In the genomic region with DNA sequence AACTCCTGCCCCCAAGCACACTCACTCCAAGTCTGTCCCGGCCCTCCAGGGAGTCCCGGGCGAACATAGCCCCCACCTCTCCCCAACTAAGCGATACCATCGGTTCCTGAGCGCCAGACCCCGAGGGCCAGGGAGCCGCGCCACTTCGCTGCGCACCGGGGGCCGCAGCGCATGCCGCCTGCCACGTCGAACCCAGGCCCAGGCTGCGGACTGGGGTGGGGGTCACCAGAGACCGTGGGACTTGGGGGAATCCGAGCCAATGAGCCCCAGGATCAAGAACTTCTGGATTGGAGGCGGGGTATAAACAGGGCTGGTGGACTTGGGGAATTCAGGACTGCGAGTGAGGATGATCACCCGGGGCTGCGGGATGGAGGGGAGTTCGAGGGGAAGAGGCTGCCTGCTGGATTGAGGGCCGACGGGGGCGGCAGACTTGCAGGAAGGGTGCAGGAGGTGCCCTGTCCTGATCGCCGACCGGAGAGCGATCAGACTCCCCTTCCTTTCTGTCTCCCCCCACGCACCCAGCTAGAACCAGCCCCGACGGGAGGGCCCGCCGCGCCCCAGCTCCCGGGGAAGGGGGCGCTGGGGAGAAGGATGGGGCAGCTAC, we compare ENCODE assay signal across 2 cellular contexts.
A peak's percentile ranks its signal among the peaks of the same experiment; 100 is the strongest.
TF ChIP-seq lines count a peak whose summit lies in the region.

No MANE protein-coding gene starts in this region.

TF ChIP-seq in SK-N-SH, 30 proteins besides CTCF, POLR2A, EP300 and RAD21 (continued from another document):
- no peak for TF ChIP-seq CHD2 (IDR thresholded peaks at IDR 0.05; ENCODE audit: low read length, partially characterized antibody)
- no peak for TF ChIP-seq FOXJ3 (CRISPR knock-in tag; IDR thresholded peaks at IDR 0.05)
- no peak for TF ChIP-seq MXI1 (IDR thresholded peaks at IDR 0.05; ENCODE audit: low read depth, low read length)
- TF ChIP-seq, protein P1, sequence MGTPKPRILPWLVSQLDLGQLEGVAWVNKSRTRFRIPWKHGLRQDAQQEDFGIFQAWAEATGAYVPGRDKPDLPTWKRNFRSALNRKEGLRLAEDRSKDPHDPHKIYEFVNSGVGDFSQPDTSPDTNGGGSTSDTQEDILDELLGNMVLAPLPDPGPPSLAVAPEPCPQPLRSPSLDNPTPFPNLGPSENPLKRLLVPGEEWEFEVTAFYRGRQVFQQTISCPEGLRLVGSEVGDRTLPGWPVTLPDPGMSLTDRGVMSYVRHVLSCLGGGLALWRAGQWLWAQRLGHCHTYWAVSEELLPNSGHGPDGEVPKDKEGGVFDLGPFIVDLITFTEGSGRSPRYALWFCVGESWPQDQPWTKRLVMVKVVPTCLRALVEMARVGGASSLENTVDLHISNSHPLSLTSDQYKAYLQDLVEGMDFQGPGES (IDR thresholded peaks at IDR 0.05; ENCODE audit: low read depth, low read length) = no peak
- TF ChIP-seq SMC3 (IDR thresholded peaks at IDR 0.05; ENCODE audit: low read depth, low read length) = no peak
- TF ChIP-seq ELF1 (IDR thresholded peaks at IDR 0.05) = no peak
- TF ChIP-seq RFX5 (IDR thresholded peaks at IDR 0.05; ENCODE audit: low read length) = no peak
- TF ChIP-seq ZBTB33 (IDR thresholded peaks at IDR 0.05; ENCODE audit: borderline replicate concordance, low read depth) = no peak
- TF ChIP-seq EZH2phosphoT487 (IDR thresholded peaks at IDR 0.05; ENCODE audit: borderline replicate concordance, low read depth) = 0 out of 2 replicates have a peak, but pooled peaks have one; percentile 66
- no peak for TF ChIP-seq FOXM1 (IDR thresholded peaks at IDR 0.05; ENCODE audit: low read depth)

TF ChIP-seq in SK-N-SH treated with all-trans-retinoic acid at 6 μM for 48 hours, 23 proteins besides CTCF, POLR2A, EP300 and RAD21 (continued from another document):
- TF ChIP-seq, protein P2, sequence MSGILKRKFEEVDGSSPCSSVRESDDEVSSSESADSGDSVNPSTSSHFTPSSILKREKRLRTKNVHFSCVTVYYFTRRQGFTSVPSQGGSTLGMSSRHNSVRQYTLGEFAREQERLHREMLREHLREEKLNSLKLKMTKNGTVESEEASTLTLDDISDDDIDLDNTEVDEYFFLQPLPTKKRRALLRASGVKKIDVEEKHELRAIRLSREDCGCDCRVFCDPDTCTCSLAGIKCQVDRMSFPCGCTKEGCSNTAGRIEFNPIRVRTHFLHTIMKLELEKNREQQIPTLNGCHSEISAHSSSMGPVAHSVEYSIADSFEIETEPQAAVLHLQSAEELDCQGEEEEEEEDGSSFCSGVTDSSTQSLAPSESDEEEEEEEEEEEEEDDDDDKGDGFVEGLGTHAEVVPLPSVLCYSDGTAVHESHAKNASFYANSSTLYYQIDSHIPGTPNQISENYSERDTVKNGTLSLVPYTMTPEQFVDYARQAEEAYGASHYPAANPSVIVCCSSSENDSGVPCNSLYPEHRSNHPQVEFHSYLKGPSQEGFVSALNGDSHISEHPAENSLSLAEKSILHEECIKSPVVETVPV (CRISPR knock-in tag; IDR thresholded peaks at IDR 0.05) = no peak
- TF ChIP-seq ZFP30 (CRISPR knock-in tag; IDR thresholded peaks at IDR 0.05) (no peak), SNAI2 (CRISPR knock-in tag; IDR thresholded peaks at IDR 0.05) (no peak), ZC3H10 (CRISPR knock-in tag; IDR thresholded peaks at IDR 0.05) (no peak), ZNF70 (CRISPR knock-in tag; IDR thresholded peaks at IDR 0.05) (no peak), CSDC2 (CRISPR knock-in tag; IDR thresholded peaks at IDR 0.05) (no peak), ZNF8 (CRISPR knock-in tag; IDR thresholded peaks at IDR 0.05) (no peak), OSR1 (CRISPR knock-in tag; IDR thresholded peaks at IDR 0.05) (no peak), ARNTL (CRISPR knock-in tag; IDR thresholded peaks at IDR 0.05; ENCODE audit: borderline replicate concordance, low read depth) (no peak), ZFP3 (CRISPR knock-in tag; IDR thresholded peaks at IDR 0.05) (no peak), ESRRG (CRISPR knock-in tag; IDR thresholded peaks at IDR 0.05) (no peak), BACH2 (CRISPR knock-in tag; IDR thresholded peaks at IDR 0.05; ENCODE audit: borderline replicate concordance) (no peak), TOX (CRISPR knock-in tag; IDR thresholded peaks at IDR 0.05; ENCODE audit: borderline replicate concordance) (no peak), RARB (CRISPR knock-in tag; IDR thresholded peaks at IDR 0.05) (no peak)
- TF ChIP-seq, protein P3, sequence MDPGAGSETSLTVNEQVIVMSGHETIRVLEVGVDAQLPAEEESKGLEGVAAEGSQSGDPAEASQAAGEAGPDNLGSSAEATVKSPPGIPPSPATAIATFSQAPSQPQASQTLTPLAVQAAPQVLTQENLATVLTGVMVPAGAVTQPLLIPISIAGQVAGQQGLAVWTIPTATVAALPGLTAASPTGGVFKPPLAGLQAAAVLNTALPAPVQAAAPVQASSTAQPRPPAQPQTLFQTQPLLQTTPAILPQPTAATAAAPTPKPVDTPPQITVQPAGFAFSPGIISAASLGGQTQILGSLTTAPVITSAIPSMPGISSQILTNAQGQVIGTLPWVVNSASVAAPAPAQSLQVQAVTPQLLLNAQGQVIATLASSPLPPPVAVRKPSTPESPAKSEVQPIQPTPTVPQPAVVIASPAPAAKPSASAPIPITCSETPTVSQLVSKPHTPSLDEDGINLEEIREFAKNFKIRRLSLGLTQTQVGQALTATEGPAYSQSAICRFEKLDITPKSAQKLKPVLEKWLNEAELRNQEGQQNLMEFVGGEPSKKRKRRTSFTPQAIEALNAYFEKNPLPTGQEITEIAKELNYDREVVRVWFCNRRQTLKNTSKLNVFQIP (CRISPR knock-in tag; IDR thresholded peaks at IDR 0.05; ENCODE audit: borderline replicate concordance, low read depth) = no peak
- TF ChIP-seq, protein P4, sequence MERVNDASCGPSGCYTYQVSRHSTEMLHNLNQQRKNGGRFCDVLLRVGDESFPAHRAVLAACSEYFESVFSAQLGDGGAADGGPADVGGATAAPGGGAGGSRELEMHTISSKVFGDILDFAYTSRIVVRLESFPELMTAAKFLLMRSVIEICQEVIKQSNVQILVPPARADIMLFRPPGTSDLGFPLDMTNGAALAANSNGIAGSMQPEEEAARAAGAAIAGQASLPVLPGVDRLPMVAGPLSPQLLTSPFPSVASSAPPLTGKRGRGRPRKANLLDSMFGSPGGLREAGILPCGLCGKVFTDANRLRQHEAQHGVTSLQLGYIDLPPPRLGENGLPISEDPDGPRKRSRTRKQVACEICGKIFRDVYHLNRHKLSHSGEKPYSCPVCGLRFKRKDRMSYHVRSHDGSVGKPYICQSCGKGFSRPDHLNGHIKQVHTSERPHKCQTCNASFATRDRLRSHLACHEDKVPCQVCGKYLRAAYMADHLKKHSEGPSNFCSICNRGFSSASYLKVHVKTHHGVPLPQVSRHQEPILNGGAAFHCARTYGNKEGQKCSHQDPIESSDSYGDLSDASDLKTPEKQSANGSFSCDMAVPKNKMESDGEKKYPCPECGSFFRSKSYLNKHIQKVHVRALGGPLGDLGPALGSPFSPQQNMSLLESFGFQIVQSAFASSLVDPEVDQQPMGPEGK (CRISPR knock-in tag; IDR thresholded peaks at IDR 0.05; ENCODE audit: borderline replicate concordance) = no peak
